9 cellular contexts compared by ENCODE assay signal in genomic region chr7:91082854-91083495, GRCh38.
DNase-seq lines count a peak whose midpoint lies in the region; ATAC-seq and TF ChIP-seq lines count a peak whose summit lies in the region.
"Had no signal": no experiment of that assay in that cellular context is flagged by ENCODE, and none has a peak within 500 bp of the region (broad histone marks: within the 10 kb centered on the region; RNA-seq: fewer than 3 reads in every experiment).

No MANE protein-coding gene starts in this region.

- H3K27ac ChIP-seq in liver (ENCODE audit: low read depth in 1 of 2, low read length in 2 of 2) = no peak overlapping the region

- H3K36me3 Mint-ChIP-seq in T-helper 17 cell (ENCODE audit: low read depth) = no peaks in the 10 kb centered on the region
- H3K36me3 Mint-ChIP-seq: CD4-positive, CD25-positive, alpha-beta regulatory T cell had no signal

- no peak overlapping the region for H3K4me3 Mint-ChIP-seq in T-helper 17 cell
- H3K4me3 Mint-ChIP-seq: CD4-positive, CD25-positive, alpha-beta regulatory T cell had no signal

- DNase-seq in NCI-H1436 (lab: John Stamatoyannopoulos, UW) (peak; percentile 5), NCI-H1436 treated with DMSO at 0.1 percent for 48 hours (lab: John Stamatoyannopoulos, UW) (no peak), amniotic epithelial cell (ENCODE audit: low read depth) (peak; percentile 41), T-helper 17 cell (no peak), SK-N-DZ (ENCODE audit: low spot score) (no peak)
- no peak for DNase-seq in activated effector memory CD4-positive, alpha-beta T cell treated with Interleukin-2 at 50 U/mL for 16 hours

- TF ChIP-seq CTCF in LNCAP (IDR thresholded peaks at IDR 0.05) (peak; percentile 60), liver (IDR thresholded peaks at IDR 0.05; ENCODE audit: low read depth, low read length, missing input control) (peak; percentile 36)

- H3K36me3 ChIP-seq in liver (ENCODE audit: control insufficient read depth in 4 of 4, insufficient read depth in 3 of 4, low read depth in 1 of 4, low read length in 3 of 4) = peaks cover 0 to 2% (median 0%) of the 10 kb centered on the region in 4 donors

- no peak overlapping the region for H3K9ac ChIP-seq in liver (ENCODE audit: low read depth in 1 of 2, low read length in 2 of 2)

- peak; percentile 60 to 73 for TF ChIP-seq RAD21 in liver (IDR thresholded peaks at IDR 0.05)

- ATAC-seq in T-helper 17 cell = no peak

- H3K4me1 ChIP-seq in liver (ENCODE audit: control insufficient read depth in 4 of 4, insufficient read depth in 4 of 4, low read length in 3 of 4) = no peaks in the 10 kb centered on the region

- no peaks in the 10 kb centered on the region for H3K9me3 ChIP-seq in liver (ENCODE audit: control insufficient read depth in 4 of 4, low read length in 3 of 4)
- H3K9me3 ChIP-seq in T-helper 17 cell (ENCODE audit: control insufficient read depth, low read length, poor library complexity, severe bottlenecking) = no peaks in the 10 kb centered on the region

- H3K4me1 Mint-ChIP-seq in T-helper 17 cell = peaks cover 3% of the 10 kb centered on the region

- H3K4me3 ChIP-seq in liver (ENCODE audit: low read depth in 1 of 3, low read length in 3 of 3) = no peak overlapping the region

- H3K27me3 ChIP-seq in liver (ENCODE audit: control insufficient read depth in 4 of 4, insufficient read depth in 4 of 4, low read length in 3 of 4) = no peaks in the 10 kb centered on the region

- peaks cover 6% of the 10 kb centered on the region for H3K27me3 Mint-ChIP-seq in T-helper 17 cell
- H3K27me3 Mint-ChIP-seq: CD4-positive, CD25-positive, alpha-beta regulatory T cell had no signal

- H3K27ac Mint-ChIP-seq in T-helper 17 cell = no peak overlapping the region

- 61% methylated on average over 2 of the region's 2 CpGs for WGBS in liver

TF ChIP-seq in liver, 16 proteins besides CTCF, POLR2A, EP300 and RAD21:
- TF ChIP-seq ZBTB33 (IDR thresholded peaks at IDR 0.05) (no peak), JUND (IDR thresholded peaks at IDR 0.05) (no peak), HNF4A (conservative IDR thresholded peaks at IDR 0.05) (no peak), RXRA (IDR thresholded peaks at IDR 0.05) (no peak), MAX (IDR thresholded peaks at IDR 0.05) (no peak), TAF1 (conservative IDR thresholded peaks at IDR 0.05) (no peak), EGR1 (IDR thresholded peaks at IDR 0.05; ENCODE audit: low read depth in 2 of 2) (no peak), REST (IDR thresholded peaks at IDR 0.05) (no peak), SP1 (IDR thresholded peaks at IDR 0.05) (no peak), FOXA2 (IDR thresholded peaks at IDR 0.05) (no peak), GABPA (IDR thresholded peaks at IDR 0.05 in 1 of 2, conservative IDR thresholded peaks at IDR 0.05 in 1 of 2) (no peak), HNF4G (IDR thresholded peaks at IDR 0.05) (no peak), FOXA1 (IDR thresholded peaks at IDR 0.05) (no peak), NR2F2 (IDR thresholded peaks at IDR 0.05) (no peak), YY1 (IDR thresholded peaks at IDR 0.05) (no peak), ATF3 (IDR thresholded peaks at IDR 0.05) (no peak)

Comparison
In these comparisons a context has a peak if more than half of its experiments do, and no peak if none do; other contexts are left out.
1. DNase-seq: peak in NCI-H1436 (single experiment) and amniotic epithelial cell (single experiment); none in NCI-H1436 treated with DMSO at 0.1 percent for 48 hours (single experiment), T-helper 17 cell (0 of 3), SK-N-DZ (single experiment) and activated effector memory CD4-positive, alpha-beta T cell treated with Interleukin-2 at 50 U/mL for 16 hours (single experiment).